ENCODE assay signal across 11 cellular contexts in genomic region chr1:121558514-121558913, GRCh38.
DNase-seq lines count a peak whose midpoint lies in the region; ATAC-seq and TF ChIP-seq lines count a peak whose summit lies in the region.
"Had no signal": no experiment of that assay in that cellular context is flagged by ENCODE, and none has a peak within 500 bp of the region (broad histone marks: within the 10 kb centered on the region; RNA-seq: fewer than 3 reads in every experiment).

No MANE protein-coding gene starts in this region.

- intact Hi-C loops in left lung (cut with DNase I), result no loop called here
- intact Hi-C loops in activated T-helper 2 cell treated with anti-CD3 and anti-CD28 coated beads, Interferon-gamma antibody, Interleukin-2, Interleukin-4, amounts not matched to agents 10 μg/mL and 5 μg/mL and 100 μg/mL, durations not matched to agents 14 hours and 24 hours and 36 hours (cut with micrococcal nuclease), result no loop called here

- peak overlapping the region; percentile 21 for H3K4me3 Mint-ChIP-seq in central memory CD8-positive, alpha-beta T cell
- no peak overlapping the region for H3K4me3 Mint-ChIP-seq in activated T-helper 2 cell treated with anti-CD3 and anti-CD28 coated beads, Interferon-gamma antibody, Interleukin-2, Interleukin-4, amounts not matched to agents 10 μg/mL and 5 μg/mL and 100 μg/mL, durations not matched to agents 14 hours and 24 hours and 36 hours (ENCODE audit: low read depth)

- peak overlapping the region; percentile 83 for H3K27ac Mint-ChIP-seq in central memory CD8-positive, alpha-beta T cell (ENCODE audit: low read depth)
- no peak overlapping the region for H3K27ac Mint-ChIP-seq in activated T-helper 2 cell treated with anti-CD3 and anti-CD28 coated beads, Interferon-gamma antibody, Interleukin-2, Interleukin-4, amounts not matched to agents 10 μg/mL and 5 μg/mL and 100 μg/mL, durations not matched to agents 14 hours and 24 hours and 36 hours

- H3K4me1 Mint-ChIP-seq in central memory CD8-positive, alpha-beta T cell, result peaks cover 12% of the 10 kb centered on the region
- H3K4me1 Mint-ChIP-seq in activated T-helper 2 cell treated with anti-CD3 and anti-CD28 coated beads, Interferon-gamma antibody, Interleukin-2, Interleukin-4, amounts not matched to agents 10 μg/mL and 5 μg/mL and 100 μg/mL, durations not matched to agents 14 hours and 24 hours and 36 hours (ENCODE audit: low read depth), result peaks cover 7% of the 10 kb centered on the region

- no peak for ATAC-seq in central memory CD8-positive, alpha-beta T cell (replicated peaks; ENCODE audit: extremely low read depth, poor library complexity, severe bottlenecking)
- peak; percentile 58 for ATAC-seq in left lung

- H3K9me3 ChIP-seq in left lung, result no peaks in the 10 kb centered on the region
- H3K9me3 ChIP-seq: thoracic aorta had no signal

- no peaks in the 10 kb centered on the region for H3K36me3 ChIP-seq in left lung
- H3K36me3 ChIP-seq: thoracic aorta had no signal

- peak; percentile 62 for DNase-seq in AG20443 (ENCODE audit: low spot score)
- DNase-seq in M059J (ENCODE audit: low read depth), result peak; percentile 83
- no peak for DNase-seq in central memory CD8-positive, alpha-beta T cell (ENCODE audit: low spot score in 2 of 2)
- DNase-seq in left lung, result no peak
- no peak for DNase-seq in C1 segment of cervical spinal cord (lab: John Stamatoyannopoulos, UW)
- DNase-seq in activated T-helper 2 cell treated with anti-CD3 and anti-CD28 coated beads, Interferon-gamma antibody, Interleukin-2, Interleukin-4, amounts not matched to agents 10 μg/mL and 5 μg/mL and 100 μg/mL, durations not matched to agents 14 hours and 24 hours and 36 hours (ENCODE audit: low spot score), result no peak
- no peak for DNase-seq in NCI-H2196 (lab: John Stamatoyannopoulos, UW; ENCODE audit: unreplicated experiment)
- no peak for DNase-seq in NAMALWA (ENCODE audit: low spot score)
- DNase-seq: activated naive CD4-positive, alpha-beta T cell; SIG-M5 had no signal

- no peaks in the 10 kb centered on the region for H3K36me3 Mint-ChIP-seq in central memory CD8-positive, alpha-beta T cell (ENCODE audit: insufficient read depth)
- H3K36me3 Mint-ChIP-seq in activated T-helper 2 cell treated with anti-CD3 and anti-CD28 coated beads, Interferon-gamma antibody, Interleukin-2, Interleukin-4, amounts not matched to agents 10 μg/mL and 5 μg/mL and 100 μg/mL, durations not matched to agents 14 hours and 24 hours and 36 hours (ENCODE audit: low read depth), result peaks cover 4% of the 10 kb centered on the region

- no peaks in the 10 kb centered on the region for H3K4me1 ChIP-seq in left lung

- no peak overlapping the region for H3K4me3 ChIP-seq in left lung
- H3K4me3 ChIP-seq: thoracic aorta had no signal

- H3K27me3 ChIP-seq in left lung, result no peaks in the 10 kb centered on the region

- no peaks in the 10 kb centered on the region for H3K27me3 Mint-ChIP-seq in central memory CD8-positive, alpha-beta T cell
- no peaks in the 10 kb centered on the region for H3K27me3 Mint-ChIP-seq in activated T-helper 2 cell treated with anti-CD3 and anti-CD28 coated beads, Interferon-gamma antibody, Interleukin-2, Interleukin-4, amounts not matched to agents 10 μg/mL and 5 μg/mL and 100 μg/mL, durations not matched to agents 14 hours and 24 hours and 36 hours (ENCODE audit: low read depth)

- TF ChIP-seq CTCF in left lung (IDR thresholded peaks at IDR 0.05), result no peak

- peak overlapping the region in 1 of 2 donors; percentile 18 for H3K27ac ChIP-seq in left lung
- H3K27ac ChIP-seq: thoracic aorta had no signal

- H3K9me3 Mint-ChIP-seq in central memory CD8-positive, alpha-beta T cell, result no peaks in the 10 kb centered on the region
- no peaks in the 10 kb centered on the region for H3K9me3 Mint-ChIP-seq in activated T-helper 2 cell treated with anti-CD3 and anti-CD28 coated beads, Interferon-gamma antibody, Interleukin-2, Interleukin-4, amounts not matched to agents 10 μg/mL and 5 μg/mL and 100 μg/mL, durations not matched to agents 14 hours and 24 hours and 36 hours

Comparison
In these comparisons a context has a peak if more than half of its experiments do, and no peak if none do; other contexts are left out.
1. DNase-seq: peak in AG20443 (single experiment) and M059J (single experiment); none in central memory CD8-positive, alpha-beta T cell (0 of 2), left lung (0 of 2), C1 segment of cervical spinal cord (0 of 14), activated T-helper 2 cell treated with anti-CD3 and anti-CD28 coated beads, Interferon-gamma antibody, Interleukin-2, Interleukin-4, amounts not matched to agents 10 μg/mL and 5 μg/mL and 100 μg/mL, durations not matched to agents 14 hours and 24 hours and 36 hours (single experiment), NCI-H2196 (single experiment) and NAMALWA (single experiment).